Comparison of ENCODE assay signal across 1 cellular context in the genomic region with DNA sequence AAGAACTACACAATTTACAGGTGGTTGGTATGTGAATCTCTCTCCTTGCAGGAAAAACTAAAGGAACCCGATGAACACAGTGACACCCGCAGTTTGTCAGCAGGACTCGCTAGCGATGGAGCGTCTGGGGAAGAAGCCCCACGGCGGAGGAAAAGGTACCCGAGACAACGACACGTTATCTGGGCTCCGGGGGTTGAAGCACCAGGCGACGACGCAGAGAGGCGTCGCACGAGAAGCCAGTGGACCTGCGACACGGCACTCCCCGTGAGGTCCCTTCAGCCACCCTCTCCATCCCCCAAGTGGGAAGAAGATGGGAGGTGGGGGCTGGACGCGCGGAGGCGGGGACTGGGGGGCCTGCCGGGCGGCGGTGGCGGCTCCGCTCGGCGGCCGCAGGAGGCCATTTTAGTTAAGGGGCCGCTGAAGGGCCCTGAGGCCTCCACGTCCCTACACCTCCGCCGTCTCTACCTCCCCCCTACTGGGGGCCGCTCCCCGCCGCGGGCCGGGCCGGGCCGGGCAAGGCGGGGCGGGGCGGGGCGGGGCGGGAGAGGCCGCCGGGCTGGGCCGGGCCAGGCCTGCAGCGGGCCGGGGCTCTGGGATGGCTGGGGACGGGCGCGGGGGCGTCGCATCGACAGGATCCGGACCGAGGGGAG.
A peak's percentile ranks its signal among the peaks of the same experiment; 100 is the strongest.
TF ChIP-seq lines count a peak whose summit lies in the region.

No MANE protein-coding gene starts in this region.

TF ChIP-seq in K562, 482 proteins besides CTCF, POLR2A, EP300 and RAD21 (continued from another document and continues in another):
- TF ChIP-seq, protein P1, sequence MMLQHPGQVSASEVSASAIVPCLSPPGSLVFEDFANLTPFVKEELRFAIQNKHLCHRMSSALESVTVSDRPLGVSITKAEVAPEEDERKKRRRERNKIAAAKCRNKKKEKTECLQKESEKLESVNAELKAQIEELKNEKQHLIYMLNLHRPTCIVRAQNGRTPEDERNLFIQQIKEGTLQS (IDR thresholded peaks at IDR 0.05) = peak; percentile 1; the same call in 1 of the 2 replicates
- TF ChIP-seq, protein P1 (CRISPR knock-in tag; conservative IDR thresholded peaks at IDR 0.05) = no peak
- TF ChIP-seq ZFX (CRISPR knock-in tag; IDR thresholded peaks at IDR 0.05) (no peak), MAFF (IDR thresholded peaks at IDR 0.05; ENCODE audit: low read length) (no peak), HCFC1 (IDR thresholded peaks at IDR 0.05; ENCODE audit: low read depth, low read length) (peak; percentile 2; the same call in 1 of the 2 replicates), ZNF184 (CRISPR knock-in tag; IDR thresholded peaks at IDR 0.05) (no peak), RBM14 (IDR thresholded peaks at IDR 0.05; ENCODE audit: borderline replicate concordance, insufficient read depth, low read depth, low read length) (no peak), GATAD2A (IDR thresholded peaks at IDR 0.05) (no peak), NCOR1 (IDR thresholded peaks at IDR 0.05) (no peak), ZNF263 (CRISPR knock-in tag; IDR thresholded peaks at IDR 0.05; ENCODE audit: borderline replicate concordance) (no peak), DPF2 (IDR thresholded peaks at IDR 0.05) (0 out of 2 replicates have a peak, but pooled peaks have one; percentile 5), EP400 (IDR thresholded peaks at IDR 0.05) (no peak), PTBP1 (IDR thresholded peaks at IDR 0.05; ENCODE audit: low read depth, low read length) (no peak), RAD51 (IDR thresholded peaks at IDR 0.05; ENCODE audit: borderline replicate concordance, low read depth) (no peak), PHF21A (IDR thresholded peaks at IDR 0.05; ENCODE audit: borderline replicate concordance, low read depth) (no peak), HIVEP1 (CRISPR knock-in tag; IDR thresholded peaks at IDR 0.05) (no peak), MTA1 (IDR thresholded peaks at IDR 0.05; ENCODE audit: borderline replicate concordance) (no peak), NFRKB (IDR thresholded peaks at IDR 0.05; ENCODE audit: low read depth) (no peak; the same call in 1 of the 2 replicates), HDAC3 (IDR thresholded peaks at IDR 0.05; ENCODE audit: borderline replicate concordance, partially characterized antibody) (no peak), SAFB (IDR thresholded peaks at IDR 0.05; ENCODE audit: borderline replicate concordance, low read depth, low read length) (no peak), TAL1 (IDR thresholded peaks at IDR 0.05) (no peak), ZNF77 (CRISPR knock-in tag; IDR thresholded peaks at IDR 0.05) (no peak), ZNF668 (CRISPR knock-in tag; IDR thresholded peaks at IDR 0.05) (no peak), ZNF695 (CRISPR knock-in tag; IDR thresholded peaks at IDR 0.05) (no peak), MYC (IDR thresholded peaks at IDR 0.05; ENCODE audit: low read depth, low read length) (no peak), MYC (CRISPR knock-in tag; IDR thresholded peaks at IDR 0.05; ENCODE audit: borderline replicate concordance, low read depth) (no peak), MIER1 (IDR thresholded peaks at IDR 0.05; ENCODE audit: low read depth) (no peak), SMARCE1 (IDR thresholded peaks at IDR 0.05) (no peak; the same call in 1 of the 2 replicates), BHLHE40 (IDR thresholded peaks at IDR 0.05; ENCODE audit: low read length) (0 out of 2 replicates have a peak, but pooled peaks have one; percentile 15), TCF3 (CRISPR knock-in tag; IDR thresholded peaks at IDR 0.05) (no peak), ZSCAN32 (CRISPR knock-in tag; IDR thresholded peaks at IDR 0.05) (no peak), MCM7 (IDR thresholded peaks at IDR 0.05) (no peak)
- TF ChIP-seq, protein P2, sequence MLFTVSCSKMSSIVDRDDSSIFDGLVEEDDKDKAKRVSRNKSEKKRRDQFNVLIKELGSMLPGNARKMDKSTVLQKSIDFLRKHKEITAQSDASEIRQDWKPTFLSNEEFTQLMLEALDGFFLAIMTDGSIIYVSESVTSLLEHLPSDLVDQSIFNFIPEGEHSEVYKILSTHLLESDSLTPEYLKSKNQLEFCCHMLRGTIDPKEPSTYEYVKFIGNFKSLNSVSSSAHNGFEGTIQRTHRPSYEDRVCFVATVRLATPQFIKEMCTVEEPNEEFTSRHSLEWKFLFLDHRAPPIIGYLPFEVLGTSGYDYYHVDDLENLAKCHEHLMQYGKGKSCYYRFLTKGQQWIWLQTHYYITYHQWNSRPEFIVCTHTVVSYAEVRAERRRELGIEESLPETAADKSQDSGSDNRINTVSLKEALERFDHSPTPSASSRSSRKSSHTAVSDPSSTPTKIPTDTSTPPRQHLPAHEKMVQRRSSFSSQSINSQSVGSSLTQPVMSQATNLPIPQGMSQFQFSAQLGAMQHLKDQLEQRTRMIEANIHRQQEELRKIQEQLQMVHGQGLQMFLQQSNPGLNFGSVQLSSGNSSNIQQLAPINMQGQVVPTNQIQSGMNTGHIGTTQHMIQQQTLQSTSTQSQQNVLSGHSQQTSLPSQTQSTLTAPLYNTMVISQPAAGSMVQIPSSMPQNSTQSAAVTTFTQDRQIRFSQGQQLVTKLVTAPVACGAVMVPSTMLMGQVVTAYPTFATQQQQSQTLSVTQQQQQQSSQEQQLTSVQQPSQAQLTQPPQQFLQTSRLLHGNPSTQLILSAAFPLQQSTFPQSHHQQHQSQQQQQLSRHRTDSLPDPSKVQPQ (CRISPR knock-in tag; IDR thresholded peaks at IDR 0.05; ENCODE audit: borderline replicate concordance) = no peak
- TF ChIP-seq, protein P3, sequence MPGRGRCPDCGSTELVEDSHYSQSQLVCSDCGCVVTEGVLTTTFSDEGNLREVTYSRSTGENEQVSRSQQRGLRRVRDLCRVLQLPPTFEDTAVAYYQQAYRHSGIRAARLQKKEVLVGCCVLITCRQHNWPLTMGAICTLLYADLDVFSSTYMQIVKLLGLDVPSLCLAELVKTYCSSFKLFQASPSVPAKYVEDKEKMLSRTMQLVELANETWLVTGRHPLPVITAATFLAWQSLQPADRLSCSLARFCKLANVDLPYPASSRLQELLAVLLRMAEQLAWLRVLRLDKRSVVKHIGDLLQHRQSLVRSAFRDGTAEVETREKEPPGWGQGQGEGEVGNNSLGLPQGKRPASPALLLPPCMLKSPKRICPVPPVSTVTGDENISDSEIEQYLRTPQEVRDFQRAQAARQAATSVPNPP (IDR thresholded peaks at IDR 0.05; ENCODE audit: borderline replicate concordance, insufficient read depth, insufficient read length) = no peak
- TF ChIP-seq, protein P4, sequence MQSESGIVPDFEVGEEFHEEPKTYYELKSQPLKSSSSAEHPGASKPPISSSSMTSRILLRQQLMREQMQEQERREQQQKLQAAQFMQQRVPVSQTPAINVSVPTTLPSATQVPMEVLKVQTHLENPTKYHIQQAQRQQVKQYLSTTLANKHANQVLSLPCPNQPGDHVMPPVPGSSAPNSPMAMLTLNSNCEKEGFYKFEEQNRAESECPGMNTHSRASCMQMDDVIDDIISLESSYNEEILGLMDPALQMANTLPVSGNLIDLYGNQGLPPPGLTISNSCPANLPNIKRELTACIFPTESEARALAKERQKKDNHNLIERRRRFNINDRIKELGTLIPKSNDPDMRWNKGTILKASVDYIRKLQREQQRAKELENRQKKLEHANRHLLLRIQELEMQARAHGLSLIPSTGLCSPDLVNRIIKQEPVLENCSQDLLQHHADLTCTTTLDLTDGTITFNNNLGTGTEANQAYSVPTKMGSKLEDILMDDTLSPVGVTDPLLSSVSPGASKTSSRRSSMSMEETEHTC (IDR thresholded peaks at IDR 0.05) = no peak
- TF ChIP-seq, protein P5, sequence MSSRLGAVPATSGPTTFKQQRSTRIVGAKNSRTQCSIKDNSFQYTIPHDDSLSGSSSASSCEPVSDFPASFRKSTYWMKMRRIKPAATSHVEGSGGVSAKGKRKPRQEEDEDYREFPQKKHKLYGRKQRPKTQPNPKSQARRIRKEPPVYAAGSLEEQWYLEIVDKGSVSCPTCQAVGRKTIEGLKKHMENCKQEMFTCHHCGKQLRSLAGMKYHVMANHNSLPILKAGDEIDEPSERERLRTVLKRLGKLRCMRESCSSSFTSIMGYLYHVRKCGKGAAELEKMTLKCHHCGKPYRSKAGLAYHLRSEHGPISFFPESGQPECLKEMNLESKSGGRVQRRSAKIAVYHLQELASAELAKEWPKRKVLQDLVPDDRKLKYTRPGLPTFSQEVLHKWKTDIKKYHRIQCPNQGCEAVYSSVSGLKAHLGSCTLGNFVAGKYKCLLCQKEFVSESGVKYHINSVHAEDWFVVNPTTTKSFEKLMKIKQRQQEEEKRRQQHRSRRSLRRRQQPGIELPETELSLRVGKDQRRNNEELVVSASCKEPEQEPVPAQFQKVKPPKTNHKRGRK (tag; IDR thresholded peaks at IDR 0.05) = no peak
- TF ChIP-seq, protein P6, sequence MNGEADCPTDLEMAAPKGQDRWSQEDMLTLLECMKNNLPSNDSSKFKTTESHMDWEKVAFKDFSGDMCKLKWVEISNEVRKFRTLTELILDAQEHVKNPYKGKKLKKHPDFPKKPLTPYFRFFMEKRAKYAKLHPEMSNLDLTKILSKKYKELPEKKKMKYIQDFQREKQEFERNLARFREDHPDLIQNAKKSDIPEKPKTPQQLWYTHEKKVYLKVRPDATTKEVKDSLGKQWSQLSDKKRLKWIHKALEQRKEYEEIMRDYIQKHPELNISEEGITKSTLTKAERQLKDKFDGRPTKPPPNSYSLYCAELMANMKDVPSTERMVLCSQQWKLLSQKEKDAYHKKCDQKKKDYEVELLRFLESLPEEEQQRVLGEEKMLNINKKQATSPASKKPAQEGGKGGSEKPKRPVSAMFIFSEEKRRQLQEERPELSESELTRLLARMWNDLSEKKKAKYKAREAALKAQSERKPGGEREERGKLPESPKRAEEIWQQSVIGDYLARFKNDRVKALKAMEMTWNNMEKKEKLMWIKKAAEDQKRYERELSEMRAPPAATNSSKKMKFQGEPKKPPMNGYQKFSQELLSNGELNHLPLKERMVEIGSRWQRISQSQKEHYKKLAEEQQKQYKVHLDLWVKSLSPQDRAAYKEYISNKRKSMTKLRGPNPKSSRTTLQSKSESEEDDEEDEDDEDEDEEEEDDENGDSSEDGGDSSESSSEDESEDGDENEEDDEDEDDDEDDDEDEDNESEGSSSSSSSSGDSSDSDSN (IDR thresholded peaks at IDR 0.05; ENCODE audit: borderline replicate concordance in 1 of 2, low read depth in 2 of 2, low read length in 2 of 2) = peak; percentile 63 to 86; a peak in 2 of 4 replicates
- TF ChIP-seq, protein P7, sequence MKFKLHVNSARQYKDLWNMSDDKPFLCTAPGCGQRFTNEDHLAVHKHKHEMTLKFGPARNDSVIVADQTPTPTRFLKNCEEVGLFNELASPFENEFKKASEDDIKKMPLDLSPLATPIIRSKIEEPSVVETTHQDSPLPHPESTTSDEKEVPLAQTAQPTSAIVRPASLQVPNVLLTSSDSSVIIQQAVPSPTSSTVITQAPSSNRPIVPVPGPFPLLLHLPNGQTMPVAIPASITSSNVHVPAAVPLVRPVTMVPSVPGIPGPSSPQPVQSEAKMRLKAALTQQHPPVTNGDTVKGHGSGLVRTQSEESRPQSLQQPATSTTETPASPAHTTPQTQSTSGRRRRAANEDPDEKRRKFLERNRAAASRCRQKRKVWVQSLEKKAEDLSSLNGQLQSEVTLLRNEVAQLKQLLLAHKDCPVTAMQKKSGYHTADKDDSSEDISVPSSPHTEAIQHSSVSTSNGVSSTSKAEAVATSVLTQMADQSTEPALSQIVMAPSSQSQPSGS (CRISPR knock-in tag; IDR thresholded peaks at IDR 0.05) = no peak
- TF ChIP-seq, protein P8, sequence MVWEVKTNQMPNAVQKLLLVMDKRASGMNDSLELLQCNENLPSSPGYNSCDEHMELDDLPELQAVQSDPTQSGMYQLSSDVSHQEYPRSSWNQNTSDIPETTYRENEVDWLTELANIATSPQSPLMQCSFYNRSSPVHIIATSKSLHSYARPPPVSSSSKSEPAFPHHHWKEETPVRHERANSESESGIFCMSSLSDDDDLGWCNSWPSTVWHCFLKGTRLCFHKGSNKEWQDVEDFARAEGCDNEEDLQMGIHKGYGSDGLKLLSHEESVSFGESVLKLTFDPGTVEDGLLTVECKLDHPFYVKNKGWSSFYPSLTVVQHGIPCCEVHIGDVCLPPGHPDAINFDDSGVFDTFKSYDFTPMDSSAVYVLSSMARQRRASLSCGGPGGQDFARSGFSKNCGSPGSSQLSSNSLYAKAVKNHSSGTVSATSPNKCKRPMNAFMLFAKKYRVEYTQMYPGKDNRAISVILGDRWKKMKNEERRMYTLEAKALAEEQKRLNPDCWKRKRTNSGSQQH (CRISPR knock-in tag; IDR thresholded peaks at IDR 0.05) = no peak
- TF ChIP-seq, protein P9, sequence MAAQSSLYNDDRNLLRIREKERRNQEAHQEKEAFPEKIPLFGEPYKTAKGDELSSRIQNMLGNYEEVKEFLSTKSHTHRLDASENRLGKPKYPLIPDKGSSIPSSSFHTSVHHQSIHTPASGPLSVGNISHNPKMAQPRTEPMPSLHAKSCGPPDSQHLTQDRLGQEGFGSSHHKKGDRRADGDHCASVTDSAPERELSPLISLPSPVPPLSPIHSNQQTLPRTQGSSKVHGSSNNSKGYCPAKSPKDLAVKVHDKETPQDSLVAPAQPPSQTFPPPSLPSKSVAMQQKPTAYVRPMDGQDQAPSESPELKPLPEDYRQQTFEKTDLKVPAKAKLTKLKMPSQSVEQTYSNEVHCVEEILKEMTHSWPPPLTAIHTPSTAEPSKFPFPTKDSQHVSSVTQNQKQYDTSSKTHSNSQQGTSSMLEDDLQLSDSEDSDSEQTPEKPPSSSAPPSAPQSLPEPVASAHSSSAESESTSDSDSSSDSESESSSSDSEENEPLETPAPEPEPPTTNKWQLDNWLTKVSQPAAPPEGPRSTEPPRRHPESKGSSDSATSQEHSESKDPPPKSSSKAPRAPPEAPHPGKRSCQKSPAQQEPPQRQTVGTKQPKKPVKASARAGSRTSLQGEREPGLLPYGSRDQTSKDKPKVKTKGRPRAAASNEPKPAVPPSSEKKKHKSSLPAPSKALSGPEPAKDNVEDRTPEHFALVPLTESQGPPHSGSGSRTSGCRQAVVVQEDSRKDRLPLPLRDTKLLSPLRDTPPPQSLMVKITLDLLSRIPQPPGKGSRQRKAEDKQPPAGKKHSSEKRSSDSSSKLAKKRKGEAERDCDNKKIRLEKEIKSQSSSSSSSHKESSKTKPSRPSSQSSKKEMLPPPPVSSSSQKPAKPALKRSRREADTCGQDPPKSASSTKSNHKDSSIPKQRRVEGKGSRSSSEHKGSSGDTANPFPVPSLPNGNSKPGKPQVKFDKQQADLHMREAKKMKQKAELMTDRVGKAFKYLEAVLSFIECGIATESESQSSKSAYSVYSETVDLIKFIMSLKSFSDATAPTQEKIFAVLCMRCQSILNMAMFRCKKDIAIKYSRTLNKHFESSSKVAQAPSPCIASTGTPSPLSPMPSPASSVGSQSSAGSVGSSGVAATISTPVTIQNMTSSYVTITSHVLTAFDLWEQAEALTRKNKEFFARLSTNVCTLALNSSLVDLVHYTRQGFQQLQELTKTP (IDR thresholded peaks at IDR 0.05; ENCODE audit: low read depth in 1 of 2, partially characterized antibody in 2 of 2) = no peak
